In genomic region chr1:65309317-65310077, GRCh38 we compare ENCODE assay signal across 8 cellular contexts. TPM values are rescaled to one million over a fixed set of nuclear protein-coding genes. Genes with fewer than 3 reads are reported as not detected.
DNase-seq lines count a peak whose midpoint lies in the region; TF ChIP-seq lines count a peak whose summit lies in the region.

Gene DNAJC6 (plus strand): TSS chr1:65309543. CDS start chr1:65309746, 203 bp downstream.

- no peak for TF ChIP-seq CTCF in AG09309 (IDR thresholded peaks at IDR 0.05; ENCODE audit: control insufficient read depth, insufficient read depth, low read depth, low read length, missing control alignments)
- TF ChIP-seq CTCF in kidney epithelial cell (IDR thresholded peaks at IDR 0.05; ENCODE audit: insufficient read depth, low read length, poor library complexity, severe bottlenecking), result no peak

- DNase-seq in AG09309 (ENCODE audit: low read depth) (no peak), GOT3 (lab: John Stamatoyannopoulos, UW) (peak; percentile 11), NCI-H2171 (lab: John Stamatoyannopoulos, UW) (peak; percentile 74), kidney epithelial cell (ENCODE audit: low read depth) (no peak), cortex of kidney (lab: John Stamatoyannopoulos, UW) (no peak)
- peak; percentile 70 for DNase-seq in activated CD4-positive, alpha-beta T cell treated with anti-CD3 and anti-CD28 coated beads for 48 hours
- DNase-seq in stimulated activated CD4-positive, alpha-beta T cell treated with anti-CD3 and anti-CD28 coated beads, Interleukin-12 subunit alpha, Interleukin-12 subunit beta, amount 100 ng/mL, for 48 hours (ENCODE audit: low read depth in 2 of 3, low spot score in 1 of 3), result peak in 2 of 3 donors; percentile 30 to 32

- peak within 1 kb of the TSS; percentile 51 for H3K4me3 ChIP-seq in AG09309 (ENCODE audit: control insufficient read depth, low read depth, low read length)
- peak within 1 kb of the TSS; percentile 44 for H3K4me3 ChIP-seq in kidney epithelial cell (ENCODE audit: low read depth, low read length)

- H3K27me3 ChIP-seq in kidney epithelial cell (ENCODE audit: control insufficient read depth, insufficient read depth, low read length), result peaks cover 4% of the 10 kb centered on the region

- peak within 1 kb of the TSS; percentile 73 for H3K27ac ChIP-seq in cingulate gyrus (ENCODE audit: low read depth, low read length)

- H3K36me3 ChIP-seq in kidney epithelial cell (ENCODE audit: control insufficient read depth, insufficient read depth, low read length), result no peaks in the 10 kb centered on the region

RNA-seq across cellular contexts. Expression of gene DNAJC6, which starts in this region (rescaled TPM):
- 4.4 and 8.3 TPM in 2 replicates for total RNA-seq in kidney epithelial cell

Comparison
In these comparisons a context has a peak if more than half of its experiments do, and no peak if none do; other contexts are left out.
1. DNase-seq: peak in GOT3 (single experiment), NCI-H2171 (single experiment), activated CD4-positive, alpha-beta T cell treated with anti-CD3 and anti-CD28 coated beads for 48 hours (single experiment) and stimulated activated CD4-positive, alpha-beta T cell treated with anti-CD3 and anti-CD28 coated beads, Interleukin-12 subunit alpha, Interleukin-12 subunit beta, amount 100 ng/mL, for 48 hours (2 of 3); none in AG09309 (single experiment), kidney epithelial cell (single experiment) and cortex of kidney (single experiment).